8 cellular contexts compared by ENCODE assay signal in genomic region chr1:228083871-228084278, GRCh38. TPM values are rescaled to one million over a fixed set of nuclear protein-coding genes. Genes with fewer than 3 reads are reported as not detected.
DNase-seq lines count a peak whose midpoint lies in the region; ATAC-seq, FAIRE-seq and TF ChIP-seq lines count a peak whose summit lies in the region.

No MANE protein-coding gene starts in this region.

- H3K9me3 Mint-ChIP-seq in CD8-positive, alpha-beta T cell = no peaks in the 10 kb centered on the region
- no peaks in the 10 kb centered on the region for H3K9me3 Mint-ChIP-seq in naive B cell

- peaks cover 34% of the 10 kb centered on the region for H3K36me3 Mint-ChIP-seq in CD8-positive, alpha-beta T cell
- no peaks in the 10 kb centered on the region for H3K36me3 Mint-ChIP-seq in naive B cell

- H3K4me1 ChIP-seq in CD8-positive, alpha-beta T cell (ENCODE audit: insufficient read depth, low read length) = peaks cover 66% of the 10 kb centered on the region
- H3K4me1 ChIP-seq in OCI-LY3 (ENCODE audit: low read length) = peaks cover 46% of the 10 kb centered on the region
- peaks cover 7 to 25% (median 10%) of the 10 kb centered on the region in 4 experiments for H3K4me1 ChIP-seq in H1 (replicated peaks in 1 of 4; ENCODE audit: control insufficient read depth in 3 of 4, insufficient read depth in 4 of 4, low read length in 3 of 4)

- peak overlapping the region; percentile 96 for H3K4me3 Mint-ChIP-seq in CD8-positive, alpha-beta T cell
- peak overlapping the region; percentile 88 to 98 (median 94) for H3K4me3 Mint-ChIP-seq in naive B cell

- FAIRE-seq in H1 (lab: Jason Lieb, UNC) = no peak

- H4K5ac ChIP-seq in H1 (ENCODE audit: insufficient read length, low read depth, low read length) = no peak overlapping the region

- no peaks in the 10 kb centered on the region for H3K27me3 ChIP-seq in CD8-positive, alpha-beta T cell (ENCODE audit: insufficient read depth, low read length)
- no peaks in the 10 kb centered on the region for H3K27me3 ChIP-seq in OCI-LY3 (ENCODE audit: low read depth, low read length)
- peaks cover 0 to 9% (median 7%) of the 10 kb centered on the region in 4 experiments; a peak in 4 of 7 replicates for H3K27me3 ChIP-seq in H1 (replicated peaks in 1 of 4; ENCODE audit: control insufficient read depth in 3 of 4, extremely low read depth in 1 of 4, insufficient read depth in 3 of 4, low read length in 3 of 4)

- peak overlapping the region; percentile 79 for H4K91ac ChIP-seq in H1 (replicated peaks; ENCODE audit: insufficient read length, low read length)

- H4K8ac ChIP-seq in H1 (ENCODE audit: extremely low read depth, insufficient read depth, low read length) = peak overlapping the region; percentile 0; the same call in 1 of the 2 replicates

- CTCF ChIA-PET in CD8-positive, alpha-beta T cell (lab: Charles Lee) = no interaction called here
- CTCF ChIA-PET in H1 (lab: Charles Lee; ENCODE audit: partially characterized antibody) = interaction anchor here (1.3 to 3.2 kb wide), 4 partner anchors 9 to 84 kb away, joined by 3 to 21 read pairs (median 8); no protein-coding TSS in a partner anchor

- TF ChIP-seq CTCF in CD8-positive, alpha-beta T cell (IDR thresholded peaks at IDR 0.05) = no peak
- TF ChIP-seq CTCF in OCI-LY3 (IDR thresholded peaks at IDR 0.05; ENCODE audit: low read depth, low read length) = no peak
- TF ChIP-seq CTCF in H1 (IDR thresholded peaks at IDR 0.05; ENCODE audit: control extremely low read depth in 1 of 3, insufficient read depth in 1 of 3, low read depth in 1 of 3, low read length in 3 of 3) = no peak

- H3K79me2 ChIP-seq in OCI-LY3 (ENCODE audit: low read length) (peaks cover 93% of the 10 kb centered on the region), H1 (ENCODE audit: control insufficient read depth in 1 of 2, insufficient read depth in 2 of 2, low read length in 2 of 2) (peaks cover 59 to 62% of the 10 kb centered on the region in 2 experiments)

- peak overlapping the region; percentile 97 for H3K27ac Mint-ChIP-seq in CD8-positive, alpha-beta T cell
- H3K27ac Mint-ChIP-seq in naive B cell = peak overlapping the region; percentile 92 to 97 (median 95)

- peak overlapping the region; percentile 94 for H3K9ac ChIP-seq in OCI-LY3 (ENCODE audit: low read length)
- peak overlapping the region; percentile 80 to 98 (median 90) for H3K9ac ChIP-seq in H1 (replicated peaks in 1 of 4; ENCODE audit: extremely low read depth in 1 of 4, low read depth in 3 of 4, low read length in 3 of 4)

- no peaks in the 10 kb centered on the region for H3K27me3 Mint-ChIP-seq in CD8-positive, alpha-beta T cell (ENCODE audit: low read depth)
- H3K27me3 Mint-ChIP-seq in naive B cell = no peaks in the 10 kb centered on the region

- no peak overlapping the region for H2BK20ac ChIP-seq in H1 (ENCODE audit: low read length)

- DNase-seq in CD8-positive, alpha-beta T cell = no peak
- no peak for DNase-seq in H1 (ENCODE audit: low read depth in 1 of 2, low spot score in 2 of 2)
- DNase-seq in naive B cell = no peak
- DNase-seq in NCI-H187 (lab: John Stamatoyannopoulos, UW) = no peak
- no peak for DNase-seq in ecto neural progenitor cell (ENCODE audit: low spot score)
- no peak for DNase-seq in NCI-H146 treated with DMSO at 0.1 percent for 48 hours (lab: John Stamatoyannopoulos, UW; ENCODE audit: unreplicated experiment)

- POLR2A ChIA-PET in CD8-positive, alpha-beta T cell (lab: Charles Lee) = interaction anchor here (0.6 to 1.6 kb wide), 4 partner anchors 10 to 577 kb away, joined by 3 to 4 read pairs (median 3); no protein-coding TSS in a partner anchor
- POLR2A ChIA-PET in H1 (lab: Charles Lee; ENCODE audit: partially characterized antibody) = interaction anchor here (0.7 to 4.3 kb wide), 7 partner anchors 9 to 128 kb away, joined by 3 to 27 read pairs (median 4); no protein-coding TSS in a partner anchor

- H3K4me2 ChIP-seq in OCI-LY3 (ENCODE audit: low read length) (peak overlapping the region; percentile 94), H1 (ENCODE audit: insufficient read depth in 1 of 2, low read depth in 2 of 2, low read length in 2 of 2) (peak overlapping the region; percentile 73 to 92)

- H3K79me1 ChIP-seq in H1 (ENCODE audit: low read depth, low read length) = peaks cover 16% of the 10 kb centered on the region

- peak overlapping the region; percentile 97 for H3K27ac ChIP-seq in CD8-positive, alpha-beta T cell (ENCODE audit: low read depth, low read length)
- H3K27ac ChIP-seq in OCI-LY3 (ENCODE audit: low read length) (peak overlapping the region; percentile 70), H1 (ENCODE audit: low read depth, low read length) (no peak overlapping the region; the same call in none of the 2 replicates)

- no peaks in the 10 kb centered on the region for H3K9me3 ChIP-seq in CD8-positive, alpha-beta T cell (ENCODE audit: low read length)
- H3K9me3 ChIP-seq in OCI-LY3 (ENCODE audit: insufficient read depth, low read length) = no peaks in the 10 kb centered on the region
- H3K9me3 ChIP-seq in H1 (ENCODE audit: insufficient read depth in 2 of 2, low read depth in 1 of 2, low read length in 1 of 2) = no peaks in the 10 kb centered on the region

- TF ChIP-seq POLR2A in H1 (IDR thresholded peaks at IDR 0.05; ENCODE audit: control extremely low read depth in 1 of 2, low read depth in 2 of 2, low read length in 2 of 2) = no peak

- 35% methylated on average over 17 of the region's 17 CpGs; no CpG with 5 or more reads in 1 of the 2 experiments for WGBS in H1 (ENCODE audit: extremely low coverage in 1 of 2, insufficient coverage in 1 of 2, insufficient read length in 1 of 2, insufficient replicate concordance in 2 of 2, low coverage in 1 of 2, low lambda C conversion rate in 2 of 2, missing lambda C conversion rate in 1 of 2), 2 experiments

- no peak overlapping the region for H2BK120ac ChIP-seq in H1 (replicated peaks; ENCODE audit: low read depth, low read length)

- 0 out of 2 replicates have a peak overlapping the region, but pooled peaks have one; percentile 39 for H3K18ac ChIP-seq in H1 (ENCODE audit: extremely low read depth, low read length)

- TF ChIP-seq RAD21 in H1 (IDR thresholded peaks at IDR 0.05 in 1 of 2, conservative IDR thresholded peaks at IDR 0.05 in 1 of 2; ENCODE audit: low read depth in 2 of 2, low read length in 2 of 2) = no peak

- H2BK12ac ChIP-seq in H1 (ENCODE audit: low read depth, low read length) = no peak overlapping the region; the same call in 1 of the 2 replicates

- H3K56ac ChIP-seq in H1 (replicated peaks; ENCODE audit: insufficient read length, low read depth, low read length) = no peak overlapping the region

- TF ChIP-seq EP300 in H1 (IDR thresholded peaks at IDR 0.05; ENCODE audit: borderline replicate concordance in 1 of 2, low read depth in 2 of 2, low read length in 2 of 2) = no peak

- intact Hi-C loops in CD8-positive, alpha-beta T cell (cut with DNase I, micrococcal nuclease) = loop anchor here (1.0 to 10.0 kb wide), 10 partner anchors 79 to 1981 kb away; partner anchors contain the start of genes JMJD4 (in 2 of the 2), SNAP47 (in 2 of the 2), GALNT2 (in 1 of the 2) and ITPKB (in 1 of the 2)

- no peak for ATAC-seq in CD8-positive, alpha-beta T cell
- ATAC-seq in naive B cell (ENCODE audit: low read depth in 2 of 2) (no peak), GM18870 (IDR thresholded peaks at IDR 0.05; ENCODE audit: unreplicated experiment) (no peak)

- H2BK5ac ChIP-seq in H1 (ENCODE audit: low read depth, low read length) = peak overlapping the region; percentile 37; the same call in 1 of the 2 replicates

- H3K23me2 ChIP-seq in H1 (ENCODE audit: low read depth, low read length) = peaks cover 15% of the 10 kb centered on the region

- no peak overlapping the region for H2AK5ac ChIP-seq in H1 (ENCODE audit: low read depth, low read length)

- peaks cover 64% of the 10 kb centered on the region for H3K4me1 Mint-ChIP-seq in CD8-positive, alpha-beta T cell (ENCODE audit: low read depth)
- peaks cover 56 to 77% (median 60%) of the 10 kb centered on the region in 3 donors for H3K4me1 Mint-ChIP-seq in naive B cell

- H3K36me3 ChIP-seq in CD8-positive, alpha-beta T cell (ENCODE audit: insufficient read depth, low read length) = no peaks in the 10 kb centered on the region
- peaks cover 49% of the 10 kb centered on the region for H3K36me3 ChIP-seq in OCI-LY3 (replicated peaks; ENCODE audit: low read depth, low read length)
- no peaks in the 10 kb centered on the region for H3K36me3 ChIP-seq in H1 (ENCODE audit: control insufficient read depth in 2 of 4, insufficient read depth in 4 of 4, low read length in 3 of 4)

- peaks cover 68% of the 10 kb centered on the region for H4K20me1 ChIP-seq in OCI-LY3 (ENCODE audit: insufficient read depth, low read length)
- peaks cover 41 to 61% of the 10 kb centered on the region in 2 experiments for H4K20me1 ChIP-seq in H1 (replicated peaks in 1 of 2; ENCODE audit: control insufficient read depth in 1 of 2, insufficient read depth in 2 of 2, low read length in 2 of 2)

- no peak overlapping the region for H2AFZ ChIP-seq in OCI-LY3 (ENCODE audit: low read depth, low read length)
- no peak overlapping the region for H2AFZ ChIP-seq in H1 (ENCODE audit: low read length)

- no peak overlapping the region for H3K4ac ChIP-seq in H1 (replicated peaks; ENCODE audit: insufficient read length, low read depth, low read length)

- no peak overlapping the region for H3K23ac ChIP-seq in H1 (ENCODE audit: insufficient read length)

- H2BK15ac ChIP-seq in H1 (ENCODE audit: low read length) = no peak overlapping the region

- H3K14ac ChIP-seq in H1 (ENCODE audit: insufficient read length) = no peak overlapping the region

- peak overlapping the region; percentile 94 for H3K4me3 ChIP-seq in CD8-positive, alpha-beta T cell (ENCODE audit: low read depth, low read length)
- peak overlapping the region; percentile 95 for H3K4me3 ChIP-seq in OCI-LY3 (ENCODE audit: low read length)
- H3K4me3 ChIP-seq in H1 (ENCODE audit: extremely low read depth in 1 of 4, insufficient read depth in 2 of 4, low read depth in 3 of 4, low read length in 4 of 4) = peak overlapping the region; percentile 91 to 99 (median 95)

RNA-seq across cellular contexts. Expression of gene ARF1, which starts 1.4 kb away (rescaled TPM):
- 100 to 1,000 TPM; 375 to 381 TPM for total RNA-seq in CD8-positive, alpha-beta T cell
- total RNA-seq in H1 (2021; fragmentation: NEBNext Ultra II Directional; extraction: Animal tissue kit (Norgen Biotek cat#: 25700)) = 265 and 267 TPM in 2 replicates
- polyA plus RNA-seq in H1 (2011; rRNA removed) = 471 and 606 TPM in 2 replicates
- polyA plus RNA-seq in H1 (2011; cell fraction: cytosol; rRNA removed) = 441 TPM
- 308 TPM for polyA plus RNA-seq in H1 (2011; cell fraction: nucleus; rRNA removed)
- 315 to 344 TPM (median 336 TPM) in 4 replicates for polyA plus RNA-seq in H1 (2012, experiment 1 of 2)
- polyA plus RNA-seq in H1 (2012, experiment 2 of 2) = 366 TPM
- 193 TPM for polyA plus RNA-seq in H1 (2013, experiment 1 of 2)
- 197 TPM for polyA plus RNA-seq in H1 (2013, experiment 2 of 2)
- polyA minus RNA-seq in H1 (2011; rRNA and poly(A)+ RNA removed) = 359 and 424 TPM in 2 replicates
- polyA minus RNA-seq in H1 (2011; cell fraction: cytosol; rRNA and poly(A)+ RNA removed) = 253 TPM
- 129 TPM for polyA minus RNA-seq in H1 (2011; cell fraction: nucleus; rRNA and poly(A)+ RNA removed)
- 100 to 1,000 TPM; 412 to 563 (median 456) TPM for polyA plus RNA-seq in naive B cell (ENCODE audit: low read depth in 6 of 6)

RNA-seq across cellular contexts. Expression of gene C1orf35, which starts 19.2 kb away (rescaled TPM):
- total RNA-seq in CD8-positive, alpha-beta T cell = 10 to 100 TPM; 28.4 to 30.2 TPM
- total RNA-seq in H1 (2021; fragmentation: NEBNext Ultra II Directional; extraction: Animal tissue kit (Norgen Biotek cat#: 25700)) = 19.9 and 22.5 TPM in 2 replicates
- polyA plus RNA-seq in H1 (2011; rRNA removed) (18.6 and 28.5 TPM in 2 replicates), naive B cell (ENCODE audit: low read depth in 6 of 6) (10 to 100 TPM in 4 of 6 donors, 1 to 10 TPM in 2; 8.7 to 20.1 (median 13.1) TPM)
- 23.7 TPM for polyA plus RNA-seq in H1 (2011; cell fraction: cytosol; rRNA removed)
- 41.3 TPM for polyA plus RNA-seq in H1 (2011; cell fraction: nucleus; rRNA removed)
- polyA plus RNA-seq in H1 (2012, experiment 1 of 2) = 15.0 to 30.9 TPM (median 25.2 TPM) in 4 replicates
- polyA plus RNA-seq in H1 (2012, experiment 2 of 2) = 17.1 TPM
- polyA plus RNA-seq in H1 (2013, experiment 1 of 2) = 26.2 TPM
- polyA plus RNA-seq in H1 (2013, experiment 2 of 2) = 25.8 TPM
- polyA minus RNA-seq in H1 (2011; rRNA and poly(A)+ RNA removed) = 1.3 and 1.4 TPM in 2 replicates
- 4.6 TPM for polyA minus RNA-seq in H1 (2011; cell fraction: cytosol; rRNA and poly(A)+ RNA removed)
- 5.5 TPM for polyA minus RNA-seq in H1 (2011; cell fraction: nucleus; rRNA and poly(A)+ RNA removed)

RNA-seq across cellular contexts. Expression of gene MRPL55, which starts 25.2 kb away (rescaled TPM):
- 10 to 100 TPM; 90.2 to 90.7 TPM for total RNA-seq in CD8-positive, alpha-beta T cell
- total RNA-seq in H1 (2021; fragmentation: NEBNext Ultra II Directional; extraction: Animal tissue kit (Norgen Biotek cat#: 25700)) = 59.0 and 62.7 TPM in 2 replicates
- 244 and 249 TPM in 2 replicates for polyA plus RNA-seq in H1 (2011; rRNA removed)
- 186 TPM for polyA plus RNA-seq in H1 (2011; cell fraction: cytosol; rRNA removed)
- polyA plus RNA-seq in H1 (2011; cell fraction: nucleus; rRNA removed) = 157 TPM
- polyA plus RNA-seq in H1 (2012, experiment 1 of 2) = 31.0 to 91.5 TPM (median 85.9 TPM) in 4 replicates
- polyA plus RNA-seq in H1 (2012, experiment 2 of 2) = 110 TPM
- 72.3 TPM for polyA plus RNA-seq in H1 (2013, experiment 1 of 2)
- polyA plus RNA-seq in H1 (2013, experiment 2 of 2) = 69.2 TPM
- polyA minus RNA-seq in H1 (2011; rRNA and poly(A)+ RNA removed) = 30.6 and 36.8 TPM in 2 replicates
- polyA minus RNA-seq in H1 (2011; cell fraction: cytosol; rRNA and poly(A)+ RNA removed) = 38.5 TPM
- polyA minus RNA-seq in H1 (2011; cell fraction: nucleus; rRNA and poly(A)+ RNA removed) = 46.7 TPM
- polyA plus RNA-seq in naive B cell (ENCODE audit: low read depth in 6 of 6) = 100 to 1,000 TPM in 5 of 6 donors, 10 to 100 TPM in 1; 98.2 to 211 (median 121) TPM

RNA-seq across cellular contexts. Expression of gene GUK1, which starts 56.2 kb away (rescaled TPM):
- 100 to 1,000 TPM; 548 to 551 TPM for total RNA-seq in CD8-positive, alpha-beta T cell
- total RNA-seq in H1 (2021; fragmentation: NEBNext Ultra II Directional; extraction: Animal tissue kit (Norgen Biotek cat#: 25700)) = 68.5 TPM in 2 replicates
- polyA plus RNA-seq in H1 (2011; rRNA removed) = 182 and 183 TPM in 2 replicates
- polyA plus RNA-seq in H1 (2011; cell fraction: cytosol; rRNA removed) = 167 TPM
- polyA plus RNA-seq in H1 (2011; cell fraction: nucleus; rRNA removed) = 249 TPM
- polyA plus RNA-seq in H1 (2012, experiment 1 of 2) = 36.2 to 105 TPM (median 94.7 TPM) in 4 replicates
- polyA plus RNA-seq in H1 (2012, experiment 2 of 2) = 106 TPM
- polyA plus RNA-seq in H1 (2013, experiment 1 of 2) = 97.5 TPM
- 90.9 TPM for polyA plus RNA-seq in H1 (2013, experiment 2 of 2)
- 25.4 and 32.8 TPM in 2 replicates for polyA minus RNA-seq in H1 (2011; rRNA and poly(A)+ RNA removed)
- 33.8 TPM for polyA minus RNA-seq in H1 (2011; cell fraction: cytosol; rRNA and poly(A)+ RNA removed)
- polyA minus RNA-seq in H1 (2011; cell fraction: nucleus; rRNA and poly(A)+ RNA removed) = 70.3 TPM
- polyA plus RNA-seq in naive B cell (ENCODE audit: low read depth in 6 of 6) = 100 to 1,000 TPM; 190 to 350 (median 220) TPM
